In genomic region chr10:71337219-71337625, GRCh38 we compare ENCODE assay signal across 24 cellular contexts. TPM values are rescaled to one million over a fixed set of nuclear protein-coding genes. Genes with fewer than 3 reads are reported as not detected.
DNase-seq lines count a peak whose midpoint lies in the region; ATAC-seq and TF ChIP-seq lines count a peak whose summit lies in the region.
"Had no signal": no experiment of that assay in that cellular context is flagged by ENCODE, and none has a peak within 500 bp of the region (broad histone marks: within the 10 kb centered on the region; RNA-seq: fewer than 3 reads in every experiment).

No MANE protein-coding gene starts in this region.

- no peaks in the 10 kb centered on the region for H3K27me3 ChIP-seq in right lobe of liver
- H3K27me3 ChIP-seq in CD4-positive, alpha-beta T cell (ENCODE audit: control insufficient read depth, insufficient read depth, low read length): no peaks in the 10 kb centered on the region
- H3K27me3 ChIP-seq: body of pancreas, esophagus muscularis mucosa, left lung, neural progenitor cell had no signal

- no peak for TF ChIP-seq CTCF in right lobe of liver (IDR thresholded peaks at IDR 0.05)
- no peak for TF ChIP-seq CTCF in CD4-positive, alpha-beta T cell (IDR thresholded peaks at IDR 0.05)

- peak; percentile 65 to 85 (median 76) for ATAC-seq in right lobe of liver
- ATAC-seq in CD4-positive, alpha-beta T cell (ENCODE audit: poor library complexity): no peak
- ATAC-seq in Right ventricle myocardium inferior: no peak
- no peak for ATAC-seq in GM21360 (IDR thresholded peaks at IDR 0.05; ENCODE audit: unreplicated experiment)
- ATAC-seq: activated naive CD8-positive, alpha-beta T cell treated with anti-CD3 and anti-CD28 coated beads, Interleukin-2, amount 50 U/mL, for 24 hours; body of pancreas; left lung had no signal

- H3K36me3 ChIP-seq in right lobe of liver: no peaks in the 10 kb centered on the region
- H3K36me3 ChIP-seq: neural progenitor cell had no signal

- POLR2A ChIA-PET in CD4-positive, alpha-beta T cell (lab: Charles Lee): no interaction called here

- WGBS in right lobe of liver (ENCODE audit: insufficient coverage, low coverage, low lambda C conversion rate, missing lambda C conversion rate): 34% methylated on average over 3 of the region's 11 CpGs

- CTCF ChIA-PET in CD4-positive, alpha-beta T cell (lab: Charles Lee): interaction anchor here (1.0 kb wide), 1 partner anchor 485 kb away, joined by 3 read pairs; no protein-coding TSS in a partner anchor

- H3K4me3 Mint-ChIP-seq in CD4-positive, alpha-beta T cell: no peak overlapping the region
- H3K4me3 Mint-ChIP-seq: activated B cell treated with CpG ODN at 0.5 μM for 24 hours; activated naive CD8-positive, alpha-beta T cell treated with anti-CD3 and anti-CD28 coated beads, Interleukin-2, amount 50 U/mL, for 24 hours; neural progenitor cell had no signal

- peaks cover 28% of the 10 kb centered on the region for H3K36me3 Mint-ChIP-seq in CD4-positive, alpha-beta T cell (ENCODE audit: low read depth)

- no peaks in the 10 kb centered on the region for H3K9me3 ChIP-seq in right lobe of liver
- H3K9me3 ChIP-seq in CD4-positive, alpha-beta T cell (ENCODE audit: control insufficient read depth, low read length): no peaks in the 10 kb centered on the region
- H3K9me3 ChIP-seq: body of pancreas, esophagus muscularis mucosa, left lung had no signal

- intact Hi-C loops in head of caudate nucleus (cut with DNase I): no loop called here
- intact Hi-C loops in right lobe of liver (cut with DNase I): no loop called here
- intact Hi-C loops in CD4-positive, alpha-beta T cell (cut with DNase I, micrococcal nuclease): no loop called here
- intact Hi-C loops in Right ventricle myocardium inferior (cut with DNase I): no loop called here

- H3K27ac Mint-ChIP-seq in CD4-positive, alpha-beta T cell: no peak overlapping the region
- H3K27ac Mint-ChIP-seq: activated B cell treated with CpG ODN at 0.5 μM for 24 hours; activated naive CD8-positive, alpha-beta T cell treated with anti-CD3 and anti-CD28 coated beads, Interleukin-2, amount 50 U/mL, for 24 hours had no signal

- H3K27ac ChIP-seq in right lobe of liver: peak overlapping the region; percentile 17 to 92 (median 21)
- H3K27ac ChIP-seq in CD4-positive, alpha-beta T cell (ENCODE audit: low read depth, low read length): no peak overlapping the region
- H3K27ac ChIP-seq: body of pancreas, C4-2B, esophagus muscularis mucosa, left lung, neural progenitor cell, RWPE1 had no signal

- H3K4me1 Mint-ChIP-seq in CD4-positive, alpha-beta T cell (ENCODE audit: low read depth): no peaks in the 10 kb centered on the region
- H3K4me1 Mint-ChIP-seq: activated naive CD8-positive, alpha-beta T cell treated with anti-CD3 and anti-CD28 coated beads, Interleukin-2, amount 50 U/mL, for 24 hours had no signal

- H3K4me1 ChIP-seq in right lobe of liver: peaks cover 0 to 96% (median 37%) of the 10 kb centered on the region in 4 donors
- H3K4me1 ChIP-seq: body of pancreas had no signal

- no peaks in the 10 kb centered on the region for H3K9me3 Mint-ChIP-seq in CD4-positive, alpha-beta T cell
- H3K9me3 Mint-ChIP-seq: activated B cell treated with CpG ODN at 0.5 μM for 24 hours; activated naive CD8-positive, alpha-beta T cell treated with anti-CD3 and anti-CD28 coated beads, Interleukin-2, amount 50 U/mL, for 24 hours; neural progenitor cell had no signal

- H3K27me3 Mint-ChIP-seq in CD4-positive, alpha-beta T cell: no peaks in the 10 kb centered on the region
- H3K27me3 Mint-ChIP-seq: activated B cell treated with CpG ODN at 0.5 μM for 24 hours; activated naive CD8-positive, alpha-beta T cell treated with anti-CD3 and anti-CD28 coated beads, Interleukin-2, amount 50 U/mL, for 24 hours had no signal

- TF ChIP-seq POLR2A in right lobe of liver (IDR thresholded peaks at IDR 0.05): no peak

- DNase-seq in COLO668 (lab: John Stamatoyannopoulos, UW; ENCODE audit: unreplicated experiment) (peak; percentile 7), NCI-H1694 (lab: John Stamatoyannopoulos, UW) (peak; percentile 60), head of caudate nucleus (peak in 33 of 42 donors; percentile 26 to 85 (median 57)), right lobe of liver (peak; percentile 77 to 94 (median 90)), amygdala (lab: John Stamatoyannopoulos, UW) (no peak), Right ventricle myocardium inferior (ENCODE audit: missing footprints) (no peak)
- no peak for DNase-seq in CD4-positive, alpha-beta T cell
- DNase-seq: ACHN; activated B cell treated with CpG ODN at 0.5 μM for 24 hours; activated CD4-positive, alpha-beta T cell treated with anti-CD3 and anti-CD28 coated beads, Interleukin-2, amount 50 U/mL, for 4 hours; activated naive CD8-positive, alpha-beta T cell treated with anti-CD3 and anti-CD28 coated beads, Interleukin-2, amount 50 U/mL, for 24 hours; body of pancreas; effector CD8-positive, alpha-beta T cell; GDM1; Karpas-422; left lung; NCI-H1930; NCI-H524; substantia nigra had no signal

- peak overlapping the region in 2 of 3 donors; percentile 9 to 36 for H3K4me3 ChIP-seq in right lobe of liver
- H3K4me3 ChIP-seq: body of pancreas, esophagus muscularis mucosa, left lung, neural progenitor cell had no signal

RNA-seq across cellular contexts. Expression of gene SLC29A3, which starts 18.2 kb away (rescaled TPM):
- total RNA-seq in right lobe of liver: 10 to 100 TPM in 2 of 6 experiments, 1 to 10 TPM in 4; 5.7 to 17.4 (median 7.7) TPM
- total RNA-seq in CD4-positive, alpha-beta T cell: 1 to 10 TPM; 2.3 to 2.5 TPM
- total RNA-seq in Right ventricle myocardium inferior: 1.8 TPM

RNA-seq across cellular contexts. Expression of gene CDH23, which starts 59.5 kb away (rescaled TPM):
- total RNA-seq in right lobe of liver (10 to 100 TPM in 1 of 6 experiments, 1 to 10 TPM in 5; 3.3 to 19.7 (median 6.3) TPM), Right ventricle myocardium inferior (4.8 TPM)
- 1 to 10 TPM; 4.6 to 5.2 TPM for total RNA-seq in CD4-positive, alpha-beta T cell

Comparison
In these comparisons a context has a peak if more than half of its experiments do, and no peak if none do; other contexts are left out.
1. DNase-seq: peak in COLO668 (single experiment), NCI-H1694 (single experiment), head of caudate nucleus (33 of 42) and right lobe of liver (3 of 3); none in amygdala (0 of 56), CD4-positive, alpha-beta T cell (0 of 10) and Right ventricle myocardium inferior (single experiment).
2. ATAC-seq: peak in right lobe of liver (4 of 4); none in CD4-positive, alpha-beta T cell (single experiment), Right ventricle myocardium inferior (single experiment) and GM21360 (single experiment).